ENCODE assay signal across 17 cellular contexts in the genomic region with DNA sequence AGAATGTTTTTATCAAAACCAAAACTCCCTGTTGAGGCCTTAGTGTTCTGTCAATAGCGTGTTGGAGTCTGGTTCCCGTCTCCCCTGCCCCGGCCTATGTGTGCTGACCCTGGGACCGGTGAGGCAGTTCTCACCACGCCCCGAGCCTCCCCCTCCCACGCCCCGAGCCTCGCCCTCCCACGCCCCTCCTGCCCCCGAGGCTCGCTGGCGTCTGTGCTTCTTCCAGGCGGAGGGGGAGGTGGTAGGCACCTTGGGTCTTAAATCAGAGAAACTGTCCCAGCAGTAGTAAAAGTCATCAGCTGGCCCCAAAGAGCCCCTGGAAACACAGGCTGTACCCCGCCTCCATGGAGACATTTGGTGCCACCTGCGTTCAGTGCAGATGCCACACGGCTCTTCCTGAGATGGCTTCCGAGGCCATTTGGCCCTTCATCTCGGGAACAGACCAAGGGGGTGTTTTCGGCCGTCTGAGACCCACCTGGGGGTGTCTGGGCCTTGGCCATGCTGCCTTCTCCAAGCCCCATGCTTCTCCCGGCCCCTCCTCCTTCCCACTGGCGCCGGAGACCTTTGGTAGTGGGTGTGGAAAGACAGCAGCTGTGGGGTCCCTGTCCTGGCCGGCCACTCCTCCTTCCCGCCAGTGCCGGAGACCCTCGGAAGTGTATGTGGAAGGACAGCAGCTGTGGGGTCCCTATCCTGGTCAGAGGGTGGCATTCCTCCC. TPM values are rescaled to one million over a fixed set of nuclear protein-coding genes. Genes with fewer than 3 reads are reported as not detected.
DNase-seq lines count a peak whose midpoint lies in the region; ATAC-seq and TF ChIP-seq lines count a peak whose summit lies in the region.
"Had no signal": no experiment of that assay in that cellular context is flagged by ENCODE, and none has a peak within 500 bp of the region (broad histone marks: within the 10 kb centered on the region; RNA-seq: fewer than 3 reads in every experiment).

No MANE protein-coding gene starts in this region.

- no peaks in the 10 kb centered on the region for H3K27me3 ChIP-seq in tibial artery
- no peaks in the 10 kb centered on the region for H3K27me3 ChIP-seq in MG63

- no peak for DNase-seq in activated naive CD4-positive, alpha-beta T cell treated with anti-CD3 and anti-CD28 coated beads for 36 hours
- no peak for DNase-seq in activated naive CD4-positive, alpha-beta T cell treated with Interleukin-2 at 50 U/mL for 16 hours
- no peak for DNase-seq in effector memory CD8-positive, alpha-beta T cell
- DNase-seq in mesothelial cell of epicardium (ENCODE audit: low spot score in 2 of 2, unreplicated experiment in 2 of 2), result no peak
- DNase-seq in tibial artery, result no peak
- DNase-seq in D341Med (ENCODE audit: low spot score), result no peak
- no peak for DNase-seq in MG63
- DNase-seq: activated naive CD8-positive, alpha-beta T cell treated with anti-CD3 and anti-CD28 coated beads for 36 hours; COR-L47; H7; mesenchymal stem cell; NCI-H1417 treated with DMSO at 0.1 percent for 48 hours; NCI-H510A treated with DMSO at 0.1 percent for 48 hours; PC-9; stimulated activated CD4-positive, alpha-beta T cell treated with anti-CD3 and anti-CD28 coated beads, Interleukin-1b, Interleukin-23, amount 100 ng/mL, for 48 hours had no signal

- H3K4me1 Mint-ChIP-seq in activated naive CD4-positive, alpha-beta T cell treated with anti-CD3 and anti-CD28 coated beads for 36 hours (ENCODE audit: low read depth), result peaks cover 75% of the 10 kb centered on the region
- peaks cover 26 to 49% of the 10 kb centered on the region in 2 donors for H3K4me1 Mint-ChIP-seq in effector memory CD8-positive, alpha-beta T cell (ENCODE audit: low read depth in 2 of 2)
- H3K4me1 Mint-ChIP-seq in mesothelial cell of epicardium, result peaks cover 65% of the 10 kb centered on the region

- H3K27me3 Mint-ChIP-seq in activated naive CD4-positive, alpha-beta T cell treated with anti-CD3 and anti-CD28 coated beads for 36 hours (ENCODE audit: low read depth), result no peaks in the 10 kb centered on the region
- no peaks in the 10 kb centered on the region for H3K27me3 Mint-ChIP-seq in effector memory CD8-positive, alpha-beta T cell
- no peaks in the 10 kb centered on the region for H3K27me3 Mint-ChIP-seq in mesothelial cell of epicardium (ENCODE audit: low read depth)
- H3K27me3 Mint-ChIP-seq: activated naive CD8-positive, alpha-beta T cell treated with anti-CD3 and anti-CD28 coated beads for 36 hours had no signal

- H3K4me3 ChIP-seq in tibial artery (peak overlapping the region in 1 of 2 donors; percentile 20), MG63 (no peak overlapping the region)
- H3K4me3 ChIP-seq: PC-9 had no signal

- intact Hi-C loops in activated naive CD4-positive, alpha-beta T cell treated with anti-CD3 and anti-CD28 coated beads for 36 hours (cut with micrococcal nuclease), result no loop called here
- intact Hi-C loops in tibial artery (cut with DNase I; ENCODE audit: low total_unique reads), result no loop called here

- peak overlapping the region; percentile 72 to 75 for H3K27ac ChIP-seq in tibial artery
- H3K27ac ChIP-seq: PC-9 had no signal

- H3K9me3 ChIP-seq in tibial artery (no peaks in the 10 kb centered on the region), MG63 (no peaks in the 10 kb centered on the region)

- H3K27ac Mint-ChIP-seq in activated naive CD4-positive, alpha-beta T cell treated with anti-CD3 and anti-CD28 coated beads for 36 hours, result peak overlapping the region; percentile 63
- peak overlapping the region; percentile 41 to 95 for H3K27ac Mint-ChIP-seq in effector memory CD8-positive, alpha-beta T cell
- H3K27ac Mint-ChIP-seq in mesothelial cell of epicardium, result peak overlapping the region; percentile 93
- H3K27ac Mint-ChIP-seq: activated naive CD8-positive, alpha-beta T cell treated with anti-CD3 and anti-CD28 coated beads for 36 hours had no signal

- no peak for TF ChIP-seq CTCF in mesothelial cell of epicardium (IDR thresholded peaks at IDR 0.05; ENCODE audit: unreplicated experiment)
- TF ChIP-seq CTCF in tibial artery (IDR thresholded peaks at IDR 0.05), result no peak

- H3K4me3 Mint-ChIP-seq in activated naive CD4-positive, alpha-beta T cell treated with anti-CD3 and anti-CD28 coated beads for 36 hours, result no peak overlapping the region
- peak overlapping the region in 1 of 2 donors; percentile 48 for H3K4me3 Mint-ChIP-seq in effector memory CD8-positive, alpha-beta T cell
- H3K4me3 Mint-ChIP-seq in mesothelial cell of epicardium, result no peak overlapping the region
- H3K4me3 Mint-ChIP-seq: activated naive CD8-positive, alpha-beta T cell treated with anti-CD3 and anti-CD28 coated beads for 36 hours had no signal

- no peak for ATAC-seq in effector memory CD8-positive, alpha-beta T cell (replicated peaks)
- ATAC-seq in GM21360 (IDR thresholded peaks at IDR 0.05; ENCODE audit: unreplicated experiment), result no peak
- ATAC-seq: esophagus mucosa had no signal

- H3K4me1 ChIP-seq in tibial artery, result peaks cover 9 to 100% (median 99%) of the 10 kb centered on the region in 4 donors

- H3K36me3 ChIP-seq in tibial artery (peaks cover 0 to 4% (median 2%) of the 10 kb centered on the region in 3 donors), MG63 (peaks cover 8% of the 10 kb centered on the region)

- CTCF ChIA-PET in activated naive CD4-positive, alpha-beta T cell treated with anti-CD3 and anti-CD28 coated beads for 36 hours (lab: Charles Lee), result no interaction called here

- H3K36me3 Mint-ChIP-seq in activated naive CD4-positive, alpha-beta T cell treated with anti-CD3 and anti-CD28 coated beads for 36 hours (ENCODE audit: low read depth), result peaks cover 7% of the 10 kb centered on the region
- peaks cover 100% of the 10 kb centered on the region for H3K36me3 Mint-ChIP-seq in effector memory CD8-positive, alpha-beta T cell (ENCODE audit: insufficient read depth)
- peaks cover 2% of the 10 kb centered on the region for H3K36me3 Mint-ChIP-seq in mesothelial cell of epicardium

- H3K9me3 Mint-ChIP-seq in activated naive CD4-positive, alpha-beta T cell treated with anti-CD3 and anti-CD28 coated beads for 36 hours, result no peaks in the 10 kb centered on the region
- H3K9me3 Mint-ChIP-seq in effector memory CD8-positive, alpha-beta T cell, result no peaks in the 10 kb centered on the region
- no peaks in the 10 kb centered on the region for H3K9me3 Mint-ChIP-seq in mesothelial cell of epicardium
- H3K9me3 Mint-ChIP-seq: activated naive CD8-positive, alpha-beta T cell treated with anti-CD3 and anti-CD28 coated beads for 36 hours had no signal

RNA-seq across cellular contexts. Expression of gene SKI, which starts 44.7 kb away (rescaled TPM):
- total RNA-seq in activated naive CD4-positive, alpha-beta T cell treated with anti-CD3 and anti-CD28 coated beads for 36 hours, result 10 to 100 TPM; 25.5 to 26.3 TPM
- total RNA-seq in mesothelial cell of epicardium, result 105 to 110 TPM (median 105 TPM) in 3 replicates
- 7.7 and 9.2 TPM in 2 replicates for total RNA-seq in MG63 (2014; rRNA removed; shearing (Covaris generic); ENCODE audit: low replicate concordance)
